In the genomic region with DNA sequence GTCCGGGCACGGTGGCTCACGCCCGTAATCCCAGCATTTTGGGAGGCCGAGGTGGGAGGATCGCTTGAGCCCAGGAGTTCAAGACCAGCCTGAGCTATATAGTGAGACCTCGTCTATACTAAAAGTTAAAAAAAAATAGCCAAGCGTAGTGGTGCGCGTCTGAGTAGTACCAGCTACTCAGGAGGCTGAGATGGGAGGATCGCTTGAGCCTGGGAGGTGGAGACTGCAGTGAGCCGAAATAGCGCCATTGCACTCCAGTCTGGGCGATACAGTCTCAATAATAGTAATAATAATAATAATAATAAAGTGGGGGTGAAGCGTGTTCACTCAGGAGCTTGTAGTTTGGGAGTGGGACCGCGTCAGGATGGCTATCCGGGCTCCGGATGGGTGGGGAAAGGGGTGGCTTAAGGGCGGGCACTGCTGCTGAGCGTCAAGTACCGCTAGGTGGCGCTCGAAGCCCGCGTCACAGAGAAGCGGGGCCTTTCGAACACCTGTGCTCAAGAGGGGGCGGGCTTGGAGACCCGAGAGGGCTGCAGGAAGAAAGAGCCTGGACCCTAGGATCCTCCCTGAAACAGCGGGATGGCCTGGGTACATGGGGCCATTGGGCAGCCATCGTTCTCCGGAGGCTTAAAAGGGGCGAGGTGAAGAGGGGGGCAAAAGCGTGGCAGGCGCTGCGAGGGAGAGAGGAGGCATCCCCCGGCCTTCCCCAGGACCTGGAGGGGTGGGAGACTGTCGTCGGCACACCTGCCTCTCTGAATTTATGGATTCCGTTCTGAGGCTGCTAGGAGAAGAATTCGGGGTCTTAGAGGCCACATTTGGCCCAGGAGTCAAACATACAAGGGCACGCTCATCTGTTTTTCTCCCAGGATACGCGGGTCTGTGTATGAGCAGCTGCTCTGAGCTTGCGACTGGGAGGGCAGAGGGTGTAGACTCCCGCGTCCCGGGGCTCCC, we compare ENCODE assay signal across 8 cellular contexts. TPM values are rescaled to one million over a fixed set of nuclear protein-coding genes. Genes with fewer than 3 reads are reported as not detected.
DNase-seq lines count a peak whose midpoint lies in the region; ATAC-seq and TF ChIP-seq lines count a peak whose summit lies in the region.

No MANE protein-coding gene starts in this region.

- no peaks in the 10 kb centered on the region for H3K9me3 ChIP-seq in mammary epithelial cell (replicated peaks; ENCODE audit: insufficient read depth, low read length)

- no peaks in the 10 kb centered on the region for H3K9me3 Mint-ChIP-seq in activated B cell treated with CpG ODN at 0.5 μM for 24 hours

- no peak overlapping the region for H3K9ac ChIP-seq in mammary epithelial cell (ENCODE audit: insufficient read depth, low read length)

- TF ChIP-seq CTCF in AG10803 (conservative IDR thresholded peaks at IDR 0.05; ENCODE audit: low read length) (peak; percentile 75), activated B cell treated with CpG ODN at 0.5 μM for 24 hours (IDR thresholded peaks at IDR 0.05) (peak; percentile 73), mammary epithelial cell (conservative IDR thresholded peaks at IDR 0.05 in 1 of 2, IDR thresholded peaks at IDR 0.05 in 1 of 2; ENCODE audit: extremely low read depth in 1 of 2, insufficient read depth in 1 of 2, low read depth in 1 of 2, low read length in 2 of 2) (peak; percentile 52 to 91)

- H3K4me3 ChIP-seq in AG10803 (ENCODE audit: low read length) (no peak overlapping the region), mammary epithelial cell (replicated peaks in 1 of 3; ENCODE audit: insufficient read depth in 1 of 3, low read depth in 2 of 3, low read length in 3 of 3) (no peak overlapping the region)

- H3K4me3 Mint-ChIP-seq in activated B cell treated with CpG ODN at 0.5 μM for 24 hours = peak overlapping the region; percentile 60

- CTCF ChIA-PET in activated B cell treated with CpG ODN at 0.5 μM for 24 hours (lab: Charles Lee) = interaction anchor here (0.6 to 4.2 kb wide), 21 partner anchors 8 to 626 kb away, joined by 3 to 32 read pairs (median 3); no protein-coding TSS in a partner anchor
- CTCF ChIA-PET in mammary epithelial cell (lab: Charles Lee; ENCODE audit: low non-redundant PET) = interaction anchor here (0.6 to 1.6 kb wide), 7 partner anchors 53 to 795 kb away, joined by 3 to 13 read pairs (median 3); no protein-coding TSS in a partner anchor

- H3K4me2 ChIP-seq in mammary epithelial cell (ENCODE audit: insufficient read depth, low read depth, low read length) = peak overlapping the region; percentile 25

- H3K27ac ChIP-seq in mammary epithelial cell (ENCODE audit: insufficient read depth, low read depth, low read length) = no peak overlapping the region

- H3K79me2 ChIP-seq in mammary epithelial cell (ENCODE audit: insufficient read depth, low read length) = no peaks in the 10 kb centered on the region

- ATAC-seq in activated B cell treated with CpG ODN at 0.5 μM for 24 hours (ENCODE audit: low read depth) (peak; percentile 75), left colon (peak; percentile 77)

- intact Hi-C loops in activated B cell treated with CpG ODN at 0.5 μM for 24 hours (cut with micrococcal nuclease) (loop anchor here (1.0 to 5.0 kb wide), 7 partner anchors 14 to 858 kb away; a partner anchor contains a TSS), mammary epithelial cell (cut with micrococcal nuclease) (loop anchor here (1.0 to 5.0 kb wide), 7 partner anchors 77 to 858 kb away; no protein-coding TSS in a partner anchor), left colon (cut with DNase I, micrococcal nuclease) (loop anchor here (5.0 to 10.0 kb wide), 3 partner anchors 250 to 560 kb away; a partner anchor contains a TSS)

- POLR2A ChIA-PET in activated B cell treated with CpG ODN at 0.5 μM for 24 hours (lab: Charles Lee) = no interaction called here

- H3K4me1 Mint-ChIP-seq in activated B cell treated with CpG ODN at 0.5 μM for 24 hours = peaks cover 32% of the 10 kb centered on the region

- H3K27me3 Mint-ChIP-seq in activated B cell treated with CpG ODN at 0.5 μM for 24 hours = peaks cover 56% of the 10 kb centered on the region

- no peaks in the 10 kb centered on the region for H3K36me3 Mint-ChIP-seq in activated B cell treated with CpG ODN at 0.5 μM for 24 hours (ENCODE audit: low read depth)

- no TSS peak for BruUV-seq in mammary epithelial cell (replicated peaks; lab: Mats Ljungman, UMichigan)

- peak overlapping the region; percentile 86 for H2AFZ ChIP-seq in mammary epithelial cell (ENCODE audit: low read depth, low read length)

- in situ Hi-C loops in mammary epithelial cell (cut with MboI; ENCODE audit: low sequenced_read_pairs in 2 of 2) = loop anchor here (5.0 to 25.0 kb wide), 8 partner anchors 52 to 573 kb away; a partner anchor contains a TSS

- DNase-seq in AG10803 (ENCODE audit: low read depth) (no peak), GM19238 (ENCODE audit: insufficient read length, low spot score) (peak; percentile 64), NCI-H1694 (lab: John Stamatoyannopoulos, UW) (peak; percentile 67), activated B cell treated with CpG ODN at 0.5 μM for 24 hours (peak; percentile 72), mammary epithelial cell (peak; percentile 47), left colon (peak; percentile 38 to 74), mesenteric fat pad (ENCODE audit: low spot score) (no peak)
- peak; percentile 58 to 76 (median 64) for DNase-seq in stimulated activated CD4-positive, alpha-beta T cell treated with anti-CD3 and anti-CD28 coated beads, TNF-alpha, amount 100 ng/mL, for 24 hours (ENCODE audit: low read depth in 3 of 3)

- dilution Hi-C loops in mammary epithelial cell (cut with HindIII; ENCODE audit: low sequenced_read_pairs) = no loop called here

- no peaks in the 10 kb centered on the region for H4K20me1 ChIP-seq in mammary epithelial cell (ENCODE audit: insufficient read depth, low read length)

- H3K36me3 ChIP-seq in mammary epithelial cell (ENCODE audit: insufficient read depth, low read length) = no peaks in the 10 kb centered on the region

- H3K4me1 ChIP-seq in mammary epithelial cell (ENCODE audit: insufficient read depth, low read length) = peaks cover 14% of the 10 kb centered on the region

- peak overlapping the region; percentile 68 for H3K27ac Mint-ChIP-seq in activated B cell treated with CpG ODN at 0.5 μM for 24 hours

- peaks cover 20% of the 10 kb centered on the region for H3K27me3 ChIP-seq in mammary epithelial cell (ENCODE audit: insufficient read depth, low read length)

- WGBS in mammary epithelial cell (ENCODE audit: low coverage, missing lambda C conversion rate) = 19% methylated on average over 34 of the region's 49 CpGs

RNA-seq across cellular contexts. Expression of a gene that starts 14.5 kb away (rescaled TPM):
- total RNA-seq in activated B cell treated with CpG ODN at 0.5 μM for 24 hours (not detected in 2 replicates), mammary epithelial cell (not detected), left colon (not detected), mesenteric fat pad (0.10 TPM)
- not detected for polyA plus RNA-seq in mammary epithelial cell
- not detected for polyA minus RNA-seq in mammary epithelial cell

Comparison
In these comparisons a context has a peak if more than half of its experiments do, and no peak if none do; other contexts are left out.
1. DNase-seq: peak in GM19238 (single experiment), NCI-H1694 (single experiment), activated B cell treated with CpG ODN at 0.5 μM for 24 hours (single experiment), mammary epithelial cell (single experiment), left colon (2 of 2) and stimulated activated CD4-positive, alpha-beta T cell treated with anti-CD3 and anti-CD28 coated beads, TNF-alpha, amount 100 ng/mL, for 24 hours (3 of 3); none in AG10803 (single experiment) and mesenteric fat pad (single experiment).
2. Peak in every context shown above with its lines, with median percentiles within 50 percentile points of each other: CTCF ChIP-seq.